ENCODE assay signal across 9 cellular contexts in genomic region chr13:45466359-45466758, GRCh38. TPM values are rescaled to one million over a fixed set of nuclear protein-coding genes. Genes with fewer than 3 reads are reported as not detected.
A peak's percentile ranks its signal among the peaks of the same experiment; 100 is the strongest.
DNase-seq lines count a peak whose midpoint lies in the region; TF ChIP-seq lines count a peak whose summit lies in the region.
"Had no signal": no experiment of that assay in that cellular context is flagged by ENCODE, and none has a peak within 500 bp of the region (broad histone marks: within the 10 kb centered on the region; RNA-seq: fewer than 3 reads in every experiment).

No MANE protein-coding gene starts in this region.

- H3K27me3 ChIP-seq in Caco-2 (replicated peaks; ENCODE audit: control insufficient read depth, insufficient read depth, low read length) (no peaks in the 10 kb centered on the region), OCI-LY1 (ENCODE audit: insufficient read depth, low read length) (no peaks in the 10 kb centered on the region), dorsolateral prefrontal cortex (peaks cover 0 to 5% (median 0%) of the 10 kb centered on the region in 45 donors), neuron (ENCODE audit: insufficient read depth, low read length) (no peaks in the 10 kb centered on the region)

- no peak for DNase-seq in Caco-2
- DNase-seq in dorsolateral prefrontal cortex = no peak
- no peak for DNase-seq in cortex of kidney (lab: John Stamatoyannopoulos, UW)
- DNase-seq in head of caudate nucleus = no peak
- DNase-seq in nucleus accumbens (lab: John Stamatoyannopoulos, UW) = no peak
- no peak for DNase-seq in HK-2 (ENCODE audit: unreplicated experiment)
- DNase-seq: NCI-H1048 had no signal

- H3K4me1 ChIP-seq in Caco-2 (peaks cover 42% of the 10 kb centered on the region), OCI-LY1 (ENCODE audit: insufficient read depth, low read length, severe bottlenecking) (peaks cover 38% of the 10 kb centered on the region), neuron (ENCODE audit: insufficient read depth, low read length) (peaks cover 11% of the 10 kb centered on the region)

- H2AFZ ChIP-seq in OCI-LY1 (ENCODE audit: low read length) (no peak overlapping the region), neuron (ENCODE audit: low read depth, low read length) (no peak overlapping the region)

- no peaks in the 10 kb centered on the region for H3K9me2 ChIP-seq in OCI-LY1 (ENCODE audit: low read depth, low read length)

- no peak overlapping the region for H3K27ac ChIP-seq in OCI-LY1 (ENCODE audit: low read depth, low read length, poor library complexity, severe bottlenecking)
- H3K27ac ChIP-seq in dorsolateral prefrontal cortex = no peak overlapping the region

- peaks cover 3% of the 10 kb centered on the region; the same call in 1 of the 2 replicates for H3F3A ChIP-seq in OCI-LY1 (ENCODE audit: insufficient read depth, low read length)

- no peak overlapping the region for H3K4me3 ChIP-seq in Caco-2 (ENCODE audit: low read depth, low read length)
- peak overlapping the region; percentile 82 for H3K4me3 ChIP-seq in OCI-LY1 (ENCODE audit: low read depth, low read length, poor library complexity, severe bottlenecking)
- peak overlapping the region in 34 of 59 donors; percentile 12 to 100 (median 97) for H3K4me3 ChIP-seq in dorsolateral prefrontal cortex
- H3K4me3 ChIP-seq in neuron (ENCODE audit: low read length) = peak overlapping the region; percentile 71

- no peak overlapping the region for H3K9ac ChIP-seq in OCI-LY1 (ENCODE audit: low read length)

- H3K4me2 ChIP-seq in OCI-LY1 (ENCODE audit: low read length) = peak overlapping the region; percentile 88; the same call in 1 of the 2 replicates

- peaks cover 4% of the 10 kb centered on the region for H3K9me3 Mint-ChIP-seq in Caco-2 (ENCODE audit: unreplicated experiment)

- peaks cover 29% of the 10 kb centered on the region for H3K4me1 Mint-ChIP-seq in Caco-2 (ENCODE audit: low read depth, unreplicated experiment)

- no peaks in the 10 kb centered on the region for H3K9me3 ChIP-seq in Caco-2
- no peaks in the 10 kb centered on the region for H3K9me3 ChIP-seq in OCI-LY1 (ENCODE audit: low read length)
- peaks cover 3% of the 10 kb centered on the region for H3K9me3 ChIP-seq in neuron (ENCODE audit: low read length)

- TF ChIP-seq CTCF in Caco-2 (IDR thresholded peaks at IDR 0.05; ENCODE audit: insufficient read depth in 1 of 2, low read depth in 1 of 2, low read length in 1 of 2, severe bottlenecking in 1 of 2, unreplicated experiment in 1 of 2) = no peak
- no peak for TF ChIP-seq CTCF in OCI-LY1 (IDR thresholded peaks at IDR 0.05; ENCODE audit: low read length)
- no peak for TF ChIP-seq CTCF in dorsolateral prefrontal cortex (IDR thresholded peaks at IDR 0.05 in 54 of 56, conservative IDR thresholded peaks at IDR 0.05 in 2 of 56; ENCODE audit: low read depth in 1 of 56, partially characterized antibody in 56 of 56)

- no TSS peak for BruUV-seq in Caco-2 (replicated peaks; lab: Mats Ljungman, UMichigan)

- H3K36me3 ChIP-seq in Caco-2 (ENCODE audit: control insufficient read depth, insufficient read depth, low read length) (no peaks in the 10 kb centered on the region), OCI-LY1 (ENCODE audit: insufficient read depth, low read length) (no peaks in the 10 kb centered on the region), neuron (ENCODE audit: insufficient read depth, low read length) (peaks cover 10% of the 10 kb centered on the region)

- peaks cover 32% of the 10 kb centered on the region for H3K79me2 ChIP-seq in OCI-LY1 (ENCODE audit: insufficient read depth, low read length)

- intact Hi-C loops in Caco-2 (cut with micrococcal nuclease; ENCODE audit: unreplicated experiment) = no loop called here
- intact Hi-C loops in dorsolateral prefrontal cortex (cut with DNase I) = loop anchor here in 1 of 2 donors (10.0 kb wide), 1 partner anchor 122 kb away; the partner anchor contains the start of gene TPT1
- intact Hi-C loops in head of caudate nucleus (cut with DNase I) = no loop called here

- H4K20me1 ChIP-seq in OCI-LY1 (ENCODE audit: insufficient read depth, low read length) = no peaks in the 10 kb centered on the region

- CTCF ChIA-PET in Caco-2 (lab: Charles Lee) = no interaction called here

- H3K27ac Mint-ChIP-seq in Caco-2 (ENCODE audit: unreplicated experiment) = no peak overlapping the region

- no peaks in the 10 kb centered on the region for H3K27me3 Mint-ChIP-seq in Caco-2 (ENCODE audit: insufficient read depth, unreplicated experiment)

- POLR2A ChIA-PET in Caco-2 (lab: Charles Lee) = no interaction called here

- H3K4me3 Mint-ChIP-seq in Caco-2 (ENCODE audit: unreplicated experiment) = peak overlapping the region; percentile 94

- H3K36me3 Mint-ChIP-seq in Caco-2 (ENCODE audit: insufficient read depth, unreplicated experiment) = peaks cover 33% of the 10 kb centered on the region

RNA-seq across cellular contexts. Expression of gene COG3, which starts 1.6 kb away (rescaled TPM):
- total RNA-seq in Caco-2 (2022) (31.1 and 35.8 TPM in 2 replicates), dorsolateral prefrontal cortex (10 to 100 TPM; 17.6 to 36.0 (median 27.1) TPM)

RNA-seq across cellular contexts. Expression of gene SLC25A30, which starts 48.2 kb away (rescaled TPM):
- total RNA-seq in Caco-2 (2022) (12.2 and 16.5 TPM in 2 replicates), dorsolateral prefrontal cortex (10 to 100 TPM in 105 of 120 experiments, 1 to 10 TPM in 15; 7.9 to 24.9 (median 13.0) TPM)
